21 cellular contexts compared by ENCODE assay signal in genomic region chr7:41976411-41976810, GRCh38.
"Had no signal": no experiment of that assay in that cellular context is flagged by ENCODE, and none has a peak within 500 bp of the region (broad histone marks: within the 10 kb centered on the region; RNA-seq: fewer than 3 reads in every experiment).

No MANE protein-coding gene starts in this region.

- H3K36me3 ChIP-seq: colonic mucosa, ovary, right lobe of liver had no signal

- H3K27ac ChIP-seq: colonic mucosa, epithelial cell of prostate, foreskin keratinocyte, heart right ventricle, ovary, right lobe of liver, testis had no signal

- H3K4me3 ChIP-seq: colonic mucosa, heart right ventricle, ovary, right lobe of liver, testis, tibial artery had no signal

- H3K4me1 ChIP-seq: colonic mucosa, foreskin keratinocyte had no signal

- H3K9me3 Mint-ChIP-seq: central memory CD8-positive, alpha-beta T cell; dendritic cell treated with granulocyte-macrophage colony-stimulating factor and Interleukin-4, amounts not matched to agents 40 ng/mL and 50 ng/mL, for 4 days; endodermal cell; immature natural killer cell; natural killer cell; stimulated activated memory B cell treated with anti-CD40 and anti-IgM and Interleukin-4, amounts not matched to agents 10 μg/mL and 1 μg/mL and 100 μg/mL, for 72 hours; type B pancreatic cell had no signal

- ATAC-seq: esophagus mucosa; natural killer cell; stimulated activated memory B cell treated with anti-CD40 and anti-IgM and Interleukin-4, amounts not matched to agents 10 μg/mL and 1 μg/mL and 100 μg/mL, for 72 hours; stimulated activated naive CD8-positive, alpha-beta T cell treated with anti-CD3 and anti-CD28 coated beads, Interleukin-15, Interleukin-2, amounts not matched to agents 100 U/mL and 50 U/mL, for 24 hours had no signal

- H3K4me1 Mint-ChIP-seq: central memory CD8-positive, alpha-beta T cell; endodermal cell; immature natural killer cell; stimulated activated memory B cell treated with anti-CD40 and anti-IgM and Interleukin-4, amounts not matched to agents 10 μg/mL and 1 μg/mL and 100 μg/mL, for 72 hours had no signal

- H3K27me3 Mint-ChIP-seq: dendritic cell treated with granulocyte-macrophage colony-stimulating factor and Interleukin-4, amounts not matched to agents 40 ng/mL and 50 ng/mL, for 4 days; type B pancreatic cell had no signal

- H3K27ac Mint-ChIP-seq: dendritic cell treated with granulocyte-macrophage colony-stimulating factor and Interleukin-4, amounts not matched to agents 40 ng/mL and 50 ng/mL, for 4 days; endodermal cell; immature natural killer cell; natural killer cell; stimulated activated memory B cell treated with anti-CD40 and anti-IgM and Interleukin-4, amounts not matched to agents 10 μg/mL and 1 μg/mL and 100 μg/mL, for 72 hours had no signal

- H3K36me3 Mint-ChIP-seq: immature natural killer cell; natural killer cell; stimulated activated memory B cell treated with anti-CD40 and anti-IgM and Interleukin-4, amounts not matched to agents 10 μg/mL and 1 μg/mL and 100 μg/mL, for 72 hours had no signal

- DNase-seq: colonic mucosa; effector CD8-positive, alpha-beta T cell; glutamatergic neuron; natural killer cell; occipital lobe; ovary; right lobe of liver; stimulated activated CD4-positive, alpha-beta T cell treated with anti-CD3 and anti-CD28 coated beads, Interleukin-4, amount 100 ng/mL, for 4 hours; stimulated activated naive CD8-positive, alpha-beta T cell treated with anti-CD3 and anti-CD28 coated beads, Interleukin-15, Interleukin-2, amounts not matched to agents 100 U/mL and 50 U/mL, for 24 hours; tibial artery had no signal

- H3K4me3 Mint-ChIP-seq: central memory CD8-positive, alpha-beta T cell; dendritic cell treated with granulocyte-macrophage colony-stimulating factor and Interleukin-4, amounts not matched to agents 40 ng/mL and 50 ng/mL, for 4 days; endodermal cell; immature natural killer cell; natural killer cell; stimulated activated memory B cell treated with anti-CD40 and anti-IgM and Interleukin-4, amounts not matched to agents 10 μg/mL and 1 μg/mL and 100 μg/mL, for 72 hours; type B pancreatic cell had no signal

- H3K9me3 ChIP-seq: colonic mucosa, heart right ventricle, ovary, right lobe of liver, testis, tibial artery had no signal

- H3K27me3 ChIP-seq: colonic mucosa, foreskin keratinocyte, heart right ventricle, ovary, right lobe of liver, testis, tibial artery had no signal
